12 cellular contexts compared by ENCODE assay signal in genomic region chr12:6207254-6207942, GRCh38. TPM values are rescaled to one million over a fixed set of nuclear protein-coding genes. Genes with fewer than 3 reads are reported as not detected.
A peak's percentile ranks its signal among the peaks of the same experiment; 100 is the strongest.
DNase-seq lines count a peak whose midpoint lies in the region; ATAC-seq, FAIRE-seq and TF ChIP-seq lines count a peak whose summit lies in the region.
"Had no signal": no experiment of that assay in that cellular context is flagged by ENCODE, and none has a peak within 500 bp of the region (broad histone marks: within the 10 kb centered on the region; RNA-seq: fewer than 3 reads in every experiment).

No MANE protein-coding gene starts in this region.

- H4K20me1 ChIP-seq in BLaER1 (no peaks in the 10 kb centered on the region; the same call in 1 of the 2 replicates), mammary epithelial cell (ENCODE audit: insufficient read depth, low read length) (no peaks in the 10 kb centered on the region), PC-3 (ENCODE audit: low read length) (peaks cover 15% of the 10 kb centered on the region; the same call in 1 of the 2 replicates)

- H3K4me3 ChIP-seq in BLaER1 (peak overlapping the region; percentile 100), mammary epithelial cell (replicated peaks in 1 of 3; ENCODE audit: insufficient read depth in 1 of 3, low read depth in 2 of 3, low read length in 3 of 3) (no peak overlapping the region), PC-3 (ENCODE audit: low read length) (no peak overlapping the region), small intestine (ENCODE audit: low read depth in 1 of 2, low read length in 2 of 2) (no peak overlapping the region)

- intact Hi-C loops in mammary epithelial cell (cut with micrococcal nuclease) (no loop called here), PC-3 (cut with micrococcal nuclease) (no loop called here)

- no peak for ATAC-seq in PC-3

- H3K4me1 ChIP-seq in BLaER1 (peaks cover 99% of the 10 kb centered on the region), mammary epithelial cell (ENCODE audit: insufficient read depth, low read length) (peaks cover 44% of the 10 kb centered on the region), PC-3 (ENCODE audit: insufficient read depth, low read length) (peaks cover 18% of the 10 kb centered on the region), small intestine (ENCODE audit: control insufficient read depth in 2 of 2, insufficient read depth in 1 of 2, low read depth in 1 of 2, low read length in 1 of 2) (peaks cover 3 to 6% of the 10 kb centered on the region in 2 donors)

- 50% methylated on average over 9 of the region's 9 CpGs for WGBS in mammary epithelial cell (ENCODE audit: low coverage, missing lambda C conversion rate)
- WGBS in small intestine, 3 donors: 52 to 64% (median 58%) methylated on average over 9 of the region's 9 CpGs

- TF ChIP-seq CTCF in mammary epithelial cell (conservative IDR thresholded peaks at IDR 0.05 in 1 of 2, IDR thresholded peaks at IDR 0.05 in 1 of 2; ENCODE audit: extremely low read depth in 1 of 2, insufficient read depth in 1 of 2, low read depth in 1 of 2, low read length in 2 of 2): no peak
- no peak for TF ChIP-seq CTCF in PC-3 (conservative IDR thresholded peaks at IDR 0.05; ENCODE audit: low read depth, low read length)
- no peak for TF ChIP-seq CTCF in GM20000 (IDR thresholded peaks at IDR 0.05; ENCODE audit: extremely low read depth, missing control alignments)

- no peak for FAIRE-seq in small intestine (lab: Jason Lieb, UNC)
- FAIRE-seq: islet of Langerhans had no signal

- H2AFZ ChIP-seq in mammary epithelial cell (ENCODE audit: low read depth, low read length) (no peak overlapping the region), PC-3 (ENCODE audit: low read length) (no peak overlapping the region)

- H3K27me3 ChIP-seq in BLaER1: no peaks in the 10 kb centered on the region
- no peaks in the 10 kb centered on the region for H3K27me3 ChIP-seq in mammary epithelial cell (ENCODE audit: insufficient read depth, low read length)
- no peaks in the 10 kb centered on the region for H3K27me3 ChIP-seq in PC-3 (ENCODE audit: low read length)
- H3K27me3 ChIP-seq in small intestine (ENCODE audit: control insufficient read depth in 2 of 2, insufficient read depth in 2 of 2, low read length in 2 of 2): no peaks in the 10 kb centered on the region

- H3K4me2 ChIP-seq in BLaER1 (peak overlapping the region; percentile 100), mammary epithelial cell (ENCODE audit: insufficient read depth, low read depth, low read length) (peak overlapping the region; percentile 13), PC-3 (ENCODE audit: low read length) (no peak overlapping the region)

- H3K36me3 ChIP-seq in BLaER1 (peaks cover 81% of the 10 kb centered on the region), mammary epithelial cell (ENCODE audit: insufficient read depth, low read length) (peaks cover 17% of the 10 kb centered on the region), PC-3 (ENCODE audit: low read depth, low read length) (peaks cover 5% of the 10 kb centered on the region; the same call in 1 of the 2 replicates), small intestine (ENCODE audit: control insufficient read depth in 2 of 2, insufficient read depth in 2 of 2, low read length in 2 of 2) (no peaks in the 10 kb centered on the region)

- no peaks in the 10 kb centered on the region for H3K9me2 ChIP-seq in PC-3 (replicated peaks; ENCODE audit: low read length)

- DNase-seq in mammary epithelial cell (no peak), kidney glomerular epithelial cell (lab: John Stamatoyannopoulos, UW) (peak; percentile 77), renal cortical epithelial cell (ENCODE audit: low read depth) (peak; percentile 87), PC-3 (no peak), NCI-H146 (lab: John Stamatoyannopoulos, UW) (no peak), GM20000 (ENCODE audit: low spot score) (no peak), small intestine (no peak)
- DNase-seq: GF-D8, GOT3, NCI-H2029 treated with DMSO at 0.1 percent for 48 hours had no signal

- H3K79me2 ChIP-seq in mammary epithelial cell (ENCODE audit: insufficient read depth, low read length) (peaks cover 99% of the 10 kb centered on the region), PC-3 (ENCODE audit: low read length) (peaks cover 98% of the 10 kb centered on the region)

- POLR2A ChIA-PET in PC-3 (lab: Charles Lee; ENCODE audit: unreplicated experiment): interaction anchor here (0.7 kb wide), 1 partner anchor 72 kb away, joined by 5 read pairs; no protein-coding TSS in a partner anchor

- H3F3A ChIP-seq in PC-3 (ENCODE audit: low read length, unreplicated experiment): no peaks in the 10 kb centered on the region

- H3K9ac ChIP-seq in BLaER1: peak overlapping the region; percentile 99
- H3K9ac ChIP-seq in mammary epithelial cell (ENCODE audit: insufficient read depth, low read length): no peak overlapping the region
- no peak overlapping the region for H3K9ac ChIP-seq in PC-3 (ENCODE audit: low read length)

- dilution Hi-C loops in mammary epithelial cell (cut with HindIII; ENCODE audit: low sequenced_read_pairs): no loop called here

- CTCF ChIA-PET in mammary epithelial cell (lab: Charles Lee; ENCODE audit: low non-redundant PET): interaction anchor here (0.6 kb wide), 1 partner anchor 79 kb away, joined by 16 read pairs; no protein-coding TSS in a partner anchor
- CTCF ChIA-PET in PC-3 (lab: Charles Lee): no interaction called here

- H3K9me3 ChIP-seq in BLaER1: no peaks in the 10 kb centered on the region
- H3K9me3 ChIP-seq in mammary epithelial cell (replicated peaks; ENCODE audit: insufficient read depth, low read length): no peaks in the 10 kb centered on the region
- no peaks in the 10 kb centered on the region for H3K9me3 ChIP-seq in PC-3 (ENCODE audit: low read length)
- no peaks in the 10 kb centered on the region for H3K9me3 ChIP-seq in small intestine (ENCODE audit: control insufficient read depth, low read depth)

- in situ Hi-C loops in mammary epithelial cell (cut with MboI; ENCODE audit: low sequenced_read_pairs in 2 of 2): loop anchor here in 1 of 2 donors (5.0 kb wide), 1 partner anchor 70 kb away; no protein-coding TSS in a partner anchor

- peak overlapping the region; percentile 99 for H3K27ac ChIP-seq in BLaER1
- H3K27ac ChIP-seq in mammary epithelial cell (ENCODE audit: insufficient read depth, low read depth, low read length): no peak overlapping the region
- H3K27ac ChIP-seq in PC-3 (ENCODE audit: low read length): no peak overlapping the region
- peak overlapping the region in 1 of 2 donors; percentile 40 for H3K27ac ChIP-seq in small intestine (ENCODE audit: low read depth in 1 of 2, low read length in 1 of 2)

- BruUV-seq in mammary epithelial cell (replicated peaks; lab: Mats Ljungman, UMichigan): no TSS peak
- BruUV-seq in PC-3 (replicated peaks; lab: Mats Ljungman, UMichigan): no TSS peak

RNA-seq across cellular contexts. Expression of gene CD9, which starts 7.2 kb away (rescaled TPM):
- 100 to 1,000 TPM; 351 to 470 TPM for total RNA-seq in mammary epithelial cell
- polyA plus RNA-seq in mammary epithelial cell: 775 TPM
- polyA minus RNA-seq in mammary epithelial cell: 463 TPM
- total RNA-seq in renal cortical epithelial cell: 333 and 1,067 TPM in 2 replicates
- total RNA-seq in PC-3 (2014; rRNA removed): 153 and 174 TPM in 2 replicates
- 100 to 1,000 TPM in 1 of 3 donors, 10 to 100 TPM in 2; 46.2 to 296 (median 47.2) TPM for polyA plus RNA-seq in small intestine

Comparison
In these comparisons a context has a peak if more than half of its experiments do, and no peak if none do; other contexts are left out.
1. DNase-seq: peak in kidney glomerular epithelial cell (single experiment) and renal cortical epithelial cell (single experiment); none in mammary epithelial cell (single experiment), PC-3 (single experiment), NCI-H146 (single experiment), GM20000 (single experiment) and small intestine (single experiment).